In genomic region chr17:39603304-39604016, GRCh38 we compare ENCODE assay signal across 27 cellular contexts. TPM values are rescaled to one million over a fixed set of nuclear protein-coding genes. Genes with fewer than 3 reads are reported as not detected.
DNase-seq lines count a peak whose midpoint lies in the region; ATAC-seq and TF ChIP-seq lines count a peak whose summit lies in the region.
"Had no signal": no experiment of that assay in that cellular context is flagged by ENCODE, and none has a peak within 500 bp of the region (broad histone marks: within the 10 kb centered on the region; RNA-seq: fewer than 3 reads in every experiment).

No MANE protein-coding gene starts in this region.

- peaks cover 57% of the 10 kb centered on the region for H3K27me3 ChIP-seq in OCI-LY3 (ENCODE audit: low read depth, low read length)

- peak overlapping the region; percentile 37 for H3K4me3 Mint-ChIP-seq in activated naive CD8-positive, alpha-beta T cell
- H3K4me3 Mint-ChIP-seq in activated naive CD8-positive, alpha-beta T cell treated with anti-CD3 and anti-CD28 coated beads, Interleukin-2, amount 50 U/mL, for 24 hours, result no peak overlapping the region
- H3K4me3 Mint-ChIP-seq in glutamatergic neuron (ENCODE audit: unreplicated experiment), result peak overlapping the region; percentile 30
- H3K4me3 Mint-ChIP-seq: neural crest cell had no signal

- no peak overlapping the region for H3K27ac Mint-ChIP-seq in activated naive CD8-positive, alpha-beta T cell
- no peak overlapping the region for H3K27ac Mint-ChIP-seq in activated naive CD8-positive, alpha-beta T cell treated with anti-CD3 and anti-CD28 coated beads, Interleukin-2, amount 50 U/mL, for 24 hours
- no peak overlapping the region for H3K27ac Mint-ChIP-seq in glutamatergic neuron (ENCODE audit: unreplicated experiment)
- H3K27ac Mint-ChIP-seq: activated T-helper 2 cell treated with anti-CD3 and anti-CD28 coated beads, Interferon-gamma antibody, Interleukin-2, Interleukin-4, amounts not matched to agents 10 μg/mL and 5 μg/mL and 100 μg/mL, durations not matched to agents 14 hours and 24 hours and 36 hours had no signal

- 0 out of 2 replicates have a peak, but pooled peaks cover 3% of the 10 kb centered on the region for H4K20me1 ChIP-seq in OCI-LY3 (ENCODE audit: insufficient read depth, low read length)

- no peak overlapping the region for H3K9ac ChIP-seq in OCI-LY3 (ENCODE audit: low read length)
- H3K9ac ChIP-seq: BLaER1 treated with 17β-estradiol and CSF1 and Interleukin-3, amounts not matched to agents 10 nM and 100 nM had no signal

- no peak for DNase-seq in activated naive CD8-positive, alpha-beta T cell treated with anti-CD3 and anti-CD28 coated beads, Interleukin-2, amount 50 U/mL, for 24 hours
- DNase-seq in glutamatergic neuron, result no peak
- DNase-seq in stimulated activated naive CD4-positive, alpha-beta T cell treated with Interleukin-2 at 50 U/mL for 16 hours (lab: John Stamatoyannopoulos, UW), result no peak
- DNase-seq: activated CD4-positive, CD25-positive, alpha-beta regulatory T cell; DMS53; head of caudate nucleus; KG1; kidney; NCI-H1048; NCI-H2107; NCI-H524 treated with DMSO at 0.1 percent for 48 hours; OCI-M1; psoas muscle; SJCRH30; small intestine; T-helper 2 cell had no signal

- H3K9me3 ChIP-seq in OCI-LY3 (ENCODE audit: insufficient read depth, low read length), result no peaks in the 10 kb centered on the region
- H3K9me3 ChIP-seq: BLaER1 treated with 17β-estradiol and CSF1 and Interleukin-3, amounts not matched to agents 10 nM and 100 nM; psoas muscle; SJCRH30; thoracic aorta had no signal

- peak overlapping the region; percentile 47 for H2AFZ ChIP-seq in OCI-LY3 (ENCODE audit: low read depth, low read length)

- no peaks in the 10 kb centered on the region for H3K79me2 ChIP-seq in OCI-LY3 (ENCODE audit: low read length)

- no peaks in the 10 kb centered on the region for H3K36me3 Mint-ChIP-seq in activated naive CD8-positive, alpha-beta T cell
- no peaks in the 10 kb centered on the region for H3K36me3 Mint-ChIP-seq in activated naive CD8-positive, alpha-beta T cell treated with anti-CD3 and anti-CD28 coated beads, Interleukin-2, amount 50 U/mL, for 24 hours (ENCODE audit: low read depth)
- no peaks in the 10 kb centered on the region for H3K36me3 Mint-ChIP-seq in glutamatergic neuron (ENCODE audit: unreplicated experiment)

- no peak for ATAC-seq in activated naive CD8-positive, alpha-beta T cell treated with anti-CD3 and anti-CD28 coated beads, Interleukin-2, amount 50 U/mL, for 24 hours
- ATAC-seq in HG03469 (IDR thresholded peaks at IDR 0.05; ENCODE audit: unreplicated experiment) (no peak), HG03025 (IDR thresholded peaks at IDR 0.05; ENCODE audit: low FRiP score, unreplicated experiment) (no peak)
- ATAC-seq: esophagus mucosa, psoas muscle had no signal

- peaks cover 34% of the 10 kb centered on the region for H3K27me3 Mint-ChIP-seq in activated naive CD8-positive, alpha-beta T cell
- peaks cover 81% of the 10 kb centered on the region for H3K27me3 Mint-ChIP-seq in activated naive CD8-positive, alpha-beta T cell treated with anti-CD3 and anti-CD28 coated beads, Interleukin-2, amount 50 U/mL, for 24 hours
- peaks cover 37% of the 10 kb centered on the region for H3K27me3 Mint-ChIP-seq in glutamatergic neuron (ENCODE audit: unreplicated experiment)

- TF ChIP-seq CTCF in OCI-LY3 (IDR thresholded peaks at IDR 0.05; ENCODE audit: low read depth, low read length) (no peak), glutamatergic neuron (IDR thresholded peaks at IDR 0.05; ENCODE audit: partially characterized antibody, unreplicated experiment) (no peak)

- H3K4me2 ChIP-seq in OCI-LY3 (ENCODE audit: low read length), result peak overlapping the region; percentile 63
- H3K4me2 ChIP-seq: BLaER1 treated with 17β-estradiol and CSF1 and Interleukin-3, amounts not matched to agents 10 nM and 100 nM had no signal

- H3K4me1 ChIP-seq in OCI-LY3 (ENCODE audit: low read length), result peaks cover 17% of the 10 kb centered on the region

- H3K4me1 Mint-ChIP-seq in activated naive CD8-positive, alpha-beta T cell (ENCODE audit: low read depth), result peaks cover 27% of the 10 kb centered on the region
- H3K4me1 Mint-ChIP-seq in activated naive CD8-positive, alpha-beta T cell treated with anti-CD3 and anti-CD28 coated beads, Interleukin-2, amount 50 U/mL, for 24 hours, result peaks cover 23% of the 10 kb centered on the region
- peaks cover 33% of the 10 kb centered on the region for H3K4me1 Mint-ChIP-seq in glutamatergic neuron (ENCODE audit: low read depth, unreplicated experiment)
- H3K4me1 Mint-ChIP-seq: neural crest cell had no signal

- no peaks in the 10 kb centered on the region for H3K36me3 ChIP-seq in OCI-LY3 (replicated peaks; ENCODE audit: low read depth, low read length)
- H3K36me3 ChIP-seq: BLaER1 treated with 17β-estradiol and CSF1 and Interleukin-3, amounts not matched to agents 10 nM and 100 nM; SJCRH30; thoracic aorta had no signal

- H3K9me3 Mint-ChIP-seq in activated naive CD8-positive, alpha-beta T cell (ENCODE audit: low read depth), result no peaks in the 10 kb centered on the region
- H3K9me3 Mint-ChIP-seq in activated naive CD8-positive, alpha-beta T cell treated with anti-CD3 and anti-CD28 coated beads, Interleukin-2, amount 50 U/mL, for 24 hours, result no peaks in the 10 kb centered on the region
- H3K9me3 Mint-ChIP-seq in glutamatergic neuron (ENCODE audit: unreplicated experiment), result peaks cover 5% of the 10 kb centered on the region
- H3K9me3 Mint-ChIP-seq: activated T-helper 2 cell treated with anti-CD3 and anti-CD28 coated beads, Interferon-gamma antibody, Interleukin-2, Interleukin-4, amounts not matched to agents 10 μg/mL and 5 μg/mL and 100 μg/mL, durations not matched to agents 14 hours and 24 hours and 36 hours; neural crest cell had no signal

- peak overlapping the region; percentile 74 for H3K4me3 ChIP-seq in OCI-LY3 (ENCODE audit: low read length)
- H3K4me3 ChIP-seq: BLaER1 treated with 17β-estradiol and CSF1 and Interleukin-3, amounts not matched to agents 10 nM and 100 nM; psoas muscle; SJCRH30; thoracic aorta had no signal

- H3K27ac ChIP-seq in OCI-LY3 (ENCODE audit: low read length) (no peak overlapping the region), temporal lobe (ENCODE audit: low read depth, low read length) (peak overlapping the region; percentile 36)
- H3K27ac ChIP-seq: BLaER1 treated with 17β-estradiol and CSF1 and Interleukin-3, amounts not matched to agents 10 nM and 100 nM; HL-60; psoas muscle; SJCRH30; thoracic aorta had no signal

RNA-seq across cellular contexts. Expression of gene NEUROD2, which starts 4.3 kb away (rescaled TPM):
- total RNA-seq in glutamatergic neuron (ENCODE audit: unreplicated experiment) (6.3 TPM), temporal lobe (74.5 TPM)
- total RNA-seq: activated T-helper 2 cell treated with anti-CD3 and anti-CD28 coated beads, Interferon-gamma antibody, Interleukin-2, Interleukin-4, amounts not matched to agents 10 μg/mL and 5 μg/mL and 100 μg/mL, durations not matched to agents 14 hours and 24 hours and 36 hours; esophagus mucosa; kidney; neural crest cell; psoas muscle; SJCRH30; thoracic aorta had no signal

RNA-seq across cellular contexts. Expression of gene PPP1R1B, which starts 23.3 kb away (rescaled TPM):
- not detected for total RNA-seq in glutamatergic neuron (ENCODE audit: unreplicated experiment)
- total RNA-seq in temporal lobe, result 20.7 TPM
- total RNA-seq: activated T-helper 2 cell treated with anti-CD3 and anti-CD28 coated beads, Interferon-gamma antibody, Interleukin-2, Interleukin-4, amounts not matched to agents 10 μg/mL and 5 μg/mL and 100 μg/mL, durations not matched to agents 14 hours and 24 hours and 36 hours; neural crest cell; SJCRH30 had no signal

RNA-seq across cellular contexts. Expression of gene STARD3, which starts 33.5 kb away (rescaled TPM):
- total RNA-seq in glutamatergic neuron (ENCODE audit: unreplicated experiment) (48.0 TPM), temporal lobe (19.9 TPM)

Comparison
In these comparisons a context has a peak if more than half of its experiments do, and no peak if none do; other contexts are left out.
1. RNA of gene NEUROD2, which starts 4.3 kb away (total RNA-seq): 74.5 TPM in temporal lobe (single experiment); 6.3 TPM in glutamatergic neuron (single experiment); every median in the first group is over 10 times any median in the second.
2. RNA of gene PPP1R1B, which starts 23.3 kb away (total RNA-seq): 20.7 TPM in temporal lobe (single experiment); not detected in glutamatergic neuron (single experiment); every median in the first group is over 10 times any median in the second.